In the genomic region with DNA sequence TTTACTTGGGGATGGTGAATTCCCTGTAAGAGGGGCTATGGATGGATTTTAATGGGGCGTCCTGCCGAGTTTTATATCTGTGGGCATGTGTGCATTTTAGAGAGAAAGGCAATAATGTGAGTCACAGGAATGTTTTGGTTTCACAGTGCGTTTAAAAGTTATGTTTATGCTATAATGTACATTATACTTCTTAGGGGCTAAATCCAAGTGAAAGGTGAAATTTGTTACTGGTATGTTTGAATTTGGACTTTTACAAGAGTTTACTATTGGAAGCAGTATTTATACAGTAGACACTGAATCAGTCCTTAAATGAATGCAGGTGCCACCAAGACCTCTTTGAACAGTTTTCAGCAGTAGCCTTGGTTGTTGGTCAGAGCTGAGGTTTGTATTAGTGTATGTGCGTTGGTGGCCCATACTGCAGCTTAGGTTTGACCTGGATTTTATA, we compare ENCODE assay signal across 1 cellular context.
TF ChIP-seq lines count a peak whose summit lies in the region.

No MANE protein-coding gene starts in this region.

TF ChIP-seq in HEK293, 187 proteins besides CTCF, POLR2A, EP300 and RAD21 (continues in another document):
- TF ChIP-seq ZBTB48 (tag by site-specific recombination; IDR thresholded peaks at IDR 0.05): no peak
- TF ChIP-seq ZIC2 (tag by site-specific recombination; IDR thresholded peaks at IDR 0.05): peak; percentile 70
- TF ChIP-seq, protein P1, sequence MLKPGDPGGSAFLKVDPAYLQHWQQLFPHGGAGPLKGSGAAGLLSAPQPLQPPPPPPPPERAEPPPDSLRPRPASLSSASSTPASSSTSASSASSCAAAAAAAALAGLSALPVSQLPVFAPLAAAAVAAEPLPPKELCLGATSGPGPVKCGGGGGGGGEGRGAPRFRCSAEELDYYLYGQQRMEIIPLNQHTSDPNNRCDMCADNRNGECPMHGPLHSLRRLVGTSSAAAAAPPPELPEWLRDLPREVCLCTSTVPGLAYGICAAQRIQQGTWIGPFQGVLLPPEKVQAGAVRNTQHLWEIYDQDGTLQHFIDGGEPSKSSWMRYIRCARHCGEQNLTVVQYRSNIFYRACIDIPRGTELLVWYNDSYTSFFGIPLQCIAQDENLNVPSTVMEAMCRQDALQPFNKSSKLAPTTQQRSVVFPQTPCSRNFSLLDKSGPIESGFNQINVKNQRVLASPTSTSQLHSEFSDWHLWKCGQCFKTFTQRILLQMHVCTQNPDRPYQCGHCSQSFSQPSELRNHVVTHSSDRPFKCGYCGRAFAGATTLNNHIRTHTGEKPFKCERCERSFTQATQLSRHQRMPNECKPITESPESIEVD (tag by site-specific recombination; IDR thresholded peaks at IDR 0.05): peak; percentile 99
- no peak for TF ChIP-seq ZNF311 (tag by site-specific recombination; IDR thresholded peaks at IDR 0.05; ENCODE audit: borderline replicate concordance)
- TF ChIP-seq MZF1 (tag by site-specific recombination; IDR thresholded peaks at IDR 0.05; ENCODE audit: borderline replicate concordance): 0 out of 2 replicates have a peak, but pooled peaks have one; percentile 41
- no peak for TF ChIP-seq ZNF416 (tag by site-specific recombination; IDR thresholded peaks at IDR 0.05)
- TF ChIP-seq ZNF350 (tag by site-specific recombination; IDR thresholded peaks at IDR 0.05): no peak
- TF ChIP-seq ZNF184 (tag by site-specific recombination; IDR thresholded peaks at IDR 0.05): no peak
- TF ChIP-seq ZNF2 (tag by site-specific recombination; IDR thresholded peaks at IDR 0.05): no peak; the same call in 1 of the 2 replicates
- no peak for TF ChIP-seq ZNF600 (tag by site-specific recombination; IDR thresholded peaks at IDR 0.05)
- no peak for TF ChIP-seq ZNF658 (tag by site-specific recombination; IDR thresholded peaks at IDR 0.05)
- TF ChIP-seq ZNF239 (tag by site-specific recombination; IDR thresholded peaks at IDR 0.05): no peak
- no peak for TF ChIP-seq ZFHX2 (tag by site-specific recombination; conservative IDR thresholded peaks at IDR 0.05)
- TF ChIP-seq SP3 (tag by site-specific recombination; IDR thresholded peaks at IDR 0.05): no peak
- TF ChIP-seq ZNF10 (tag by site-specific recombination; IDR thresholded peaks at IDR 0.05): no peak
- TF ChIP-seq, protein P2, sequence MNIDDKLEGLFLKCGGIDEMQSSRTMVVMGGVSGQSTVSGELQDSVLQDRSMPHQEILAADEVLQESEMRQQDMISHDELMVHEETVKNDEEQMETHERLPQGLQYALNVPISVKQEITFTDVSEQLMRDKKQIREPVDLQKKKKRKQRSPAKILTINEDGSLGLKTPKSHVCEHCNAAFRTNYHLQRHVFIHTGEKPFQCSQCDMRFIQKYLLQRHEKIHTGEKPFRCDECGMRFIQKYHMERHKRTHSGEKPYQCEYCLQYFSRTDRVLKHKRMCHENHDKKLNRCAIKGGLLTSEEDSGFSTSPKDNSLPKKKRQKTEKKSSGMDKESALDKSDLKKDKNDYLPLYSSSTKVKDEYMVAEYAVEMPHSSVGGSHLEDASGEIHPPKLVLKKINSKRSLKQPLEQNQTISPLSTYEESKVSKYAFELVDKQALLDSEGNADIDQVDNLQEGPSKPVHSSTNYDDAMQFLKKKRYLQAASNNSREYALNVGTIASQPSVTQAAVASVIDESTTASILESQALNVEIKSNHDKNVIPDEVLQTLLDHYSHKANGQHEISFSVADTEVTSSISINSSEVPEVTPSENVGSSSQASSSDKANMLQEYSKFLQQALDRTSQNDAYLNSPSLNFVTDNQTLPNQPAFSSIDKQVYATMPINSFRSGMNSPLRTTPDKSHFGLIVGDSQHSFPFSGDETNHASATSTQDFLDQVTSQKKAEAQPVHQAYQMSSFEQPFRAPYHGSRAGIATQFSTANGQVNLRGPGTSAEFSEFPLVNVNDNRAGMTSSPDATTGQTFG (tag by site-specific recombination; IDR thresholded peaks at IDR 0.05; ENCODE audit: borderline replicate concordance): no peak
- TF ChIP-seq ZBTB7A (tag by site-specific recombination; IDR thresholded peaks at IDR 0.05; ENCODE audit: low read depth): no peak
- TF ChIP-seq HOXD13 (CRISPR knock-in tag; IDR thresholded peaks at IDR 0.05; ENCODE audit: borderline replicate concordance): no peak
- TF ChIP-seq ZNF501 (tag by site-specific recombination; IDR thresholded peaks at IDR 0.05): no peak
- no peak for TF ChIP-seq ZNF791 (tag by site-specific recombination; IDR thresholded peaks at IDR 0.05)
- TF ChIP-seq, protein P3, sequence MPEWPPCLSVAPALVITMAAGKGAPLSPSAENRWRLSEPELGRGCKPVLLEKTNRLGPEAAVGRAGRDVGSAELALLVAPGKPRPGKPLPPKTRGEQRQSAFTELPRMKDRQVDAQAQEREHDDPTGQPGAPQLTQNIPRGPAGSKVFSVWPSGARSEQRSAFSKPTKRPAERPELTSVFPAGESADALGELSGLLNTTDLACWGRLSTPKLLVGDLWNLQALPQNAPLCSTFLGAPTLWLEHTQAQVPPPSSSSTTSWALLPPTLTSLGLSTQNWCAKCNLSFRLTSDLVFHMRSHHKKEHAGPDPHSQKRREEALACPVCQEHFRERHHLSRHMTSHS (tag by site-specific recombination; IDR thresholded peaks at IDR 0.05): no peak
- TF ChIP-seq ZNF302 (tag by site-specific recombination; IDR thresholded peaks at IDR 0.05; ENCODE audit: low read depth): no peak
- no peak for TF ChIP-seq ZNF366 (tag by site-specific recombination; conservative IDR thresholded peaks at IDR 0.05)
- no peak for TF ChIP-seq ZNF548 (tag by site-specific recombination; IDR thresholded peaks at IDR 0.05)
- TF ChIP-seq ZNF544 (tag by site-specific recombination; IDR thresholded peaks at IDR 0.05): no peak
- TF ChIP-seq, protein P4, sequence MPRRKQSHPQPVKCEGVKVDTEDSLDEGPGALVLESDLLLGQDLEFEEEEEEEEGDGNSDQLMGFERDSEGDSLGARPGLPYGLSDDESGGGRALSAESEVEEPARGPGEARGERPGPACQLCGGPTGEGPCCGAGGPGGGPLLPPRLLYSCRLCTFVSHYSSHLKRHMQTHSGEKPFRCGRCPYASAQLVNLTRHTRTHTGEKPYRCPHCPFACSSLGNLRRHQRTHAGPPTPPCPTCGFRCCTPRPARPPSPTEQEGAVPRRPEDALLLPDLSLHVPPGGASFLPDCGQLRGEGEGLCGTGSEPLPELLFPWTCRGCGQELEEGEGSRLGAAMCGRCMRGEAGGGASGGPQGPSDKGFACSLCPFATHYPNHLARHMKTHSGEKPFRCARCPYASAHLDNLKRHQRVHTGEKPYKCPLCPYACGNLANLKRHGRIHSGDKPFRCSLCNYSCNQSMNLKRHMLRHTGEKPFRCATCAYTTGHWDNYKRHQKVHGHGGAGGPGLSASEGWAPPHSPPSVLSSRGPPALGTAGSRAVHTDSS (tag by site-specific recombination; IDR thresholded peaks at IDR 0.05): no peak
- TF ChIP-seq ZEB2 (tag by site-specific recombination; IDR thresholded peaks at IDR 0.05): no peak
- TF ChIP-seq ZFP37 (tag by site-specific recombination; IDR thresholded peaks at IDR 0.05): no peak
- TF ChIP-seq KLF1 (tag by site-specific recombination; IDR thresholded peaks at IDR 0.05): no peak
- TF ChIP-seq, protein P5, sequence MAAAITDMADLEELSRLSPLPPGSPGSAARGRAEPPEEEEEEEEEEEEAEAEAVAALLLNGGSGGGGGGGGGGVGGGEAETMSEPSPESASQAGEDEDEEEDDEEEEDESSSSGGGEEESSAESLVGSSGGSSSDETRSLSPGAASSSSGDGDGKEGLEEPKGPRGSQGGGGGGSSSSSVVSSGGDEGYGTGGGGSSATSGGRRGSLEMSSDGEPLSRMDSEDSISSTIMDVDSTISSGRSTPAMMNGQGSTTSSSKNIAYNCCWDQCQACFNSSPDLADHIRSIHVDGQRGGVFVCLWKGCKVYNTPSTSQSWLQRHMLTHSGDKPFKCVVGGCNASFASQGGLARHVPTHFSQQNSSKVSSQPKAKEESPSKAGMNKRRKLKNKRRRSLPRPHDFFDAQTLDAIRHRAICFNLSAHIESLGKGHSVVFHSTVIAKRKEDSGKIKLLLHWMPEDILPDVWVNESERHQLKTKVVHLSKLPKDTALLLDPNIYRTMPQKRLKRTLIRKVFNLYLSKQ (tag by site-specific recombination; IDR thresholded peaks at IDR 0.05; ENCODE audit: borderline replicate concordance): no peak
- no peak for TF ChIP-seq ZNF248 (tag by site-specific recombination; IDR thresholded peaks at IDR 0.05)
- TF ChIP-seq ZNF37A (tag by site-specific recombination; IDR thresholded peaks at IDR 0.05): no peak
- no peak for TF ChIP-seq ZNF660 (tag by site-specific recombination; IDR thresholded peaks at IDR 0.05)
- no peak for TF ChIP-seq SETDB1 (IDR thresholded peaks at IDR 0.05; ENCODE audit: insufficient read length, low read length)
- no peak for TF ChIP-seq HOXC10 (CRISPR knock-in tag; IDR thresholded peaks at IDR 0.05)
- TF ChIP-seq, protein P6, sequence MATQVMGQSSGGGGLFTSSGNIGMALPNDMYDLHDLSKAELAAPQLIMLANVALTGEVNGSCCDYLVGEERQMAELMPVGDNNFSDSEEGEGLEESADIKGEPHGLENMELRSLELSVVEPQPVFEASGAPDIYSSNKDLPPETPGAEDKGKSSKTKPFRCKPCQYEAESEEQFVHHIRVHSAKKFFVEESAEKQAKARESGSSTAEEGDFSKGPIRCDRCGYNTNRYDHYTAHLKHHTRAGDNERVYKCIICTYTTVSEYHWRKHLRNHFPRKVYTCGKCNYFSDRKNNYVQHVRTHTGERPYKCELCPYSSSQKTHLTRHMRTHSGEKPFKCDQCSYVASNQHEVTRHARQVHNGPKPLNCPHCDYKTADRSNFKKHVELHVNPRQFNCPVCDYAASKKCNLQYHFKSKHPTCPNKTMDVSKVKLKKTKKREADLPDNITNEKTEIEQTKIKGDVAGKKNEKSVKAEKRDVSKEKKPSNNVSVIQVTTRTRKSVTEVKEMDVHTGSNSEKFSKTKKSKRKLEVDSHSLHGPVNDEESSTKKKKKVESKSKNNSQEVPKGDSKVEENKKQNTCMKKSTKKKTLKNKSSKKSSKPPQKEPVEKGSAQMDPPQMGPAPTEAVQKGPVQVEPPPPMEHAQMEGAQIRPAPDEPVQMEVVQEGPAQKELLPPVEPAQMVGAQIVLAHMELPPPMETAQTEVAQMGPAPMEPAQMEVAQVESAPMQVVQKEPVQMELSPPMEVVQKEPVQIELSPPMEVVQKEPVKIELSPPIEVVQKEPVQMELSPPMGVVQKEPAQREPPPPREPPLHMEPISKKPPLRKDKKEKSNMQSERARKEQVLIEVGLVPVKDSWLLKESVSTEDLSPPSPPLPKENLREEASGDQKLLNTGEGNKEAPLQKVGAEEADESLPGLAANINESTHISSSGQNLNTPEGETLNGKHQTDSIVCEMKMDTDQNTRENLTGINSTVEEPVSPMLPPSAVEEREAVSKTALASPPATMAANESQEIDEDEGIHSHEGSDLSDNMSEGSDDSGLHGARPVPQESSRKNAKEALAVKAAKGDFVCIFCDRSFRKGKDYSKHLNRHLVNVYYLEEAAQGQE (tag by site-specific recombination; IDR thresholded peaks at IDR 0.05): no peak
- TF ChIP-seq ZNF677 (tag by site-specific recombination; IDR thresholded peaks at IDR 0.05): no peak
- TF ChIP-seq, protein P7, sequence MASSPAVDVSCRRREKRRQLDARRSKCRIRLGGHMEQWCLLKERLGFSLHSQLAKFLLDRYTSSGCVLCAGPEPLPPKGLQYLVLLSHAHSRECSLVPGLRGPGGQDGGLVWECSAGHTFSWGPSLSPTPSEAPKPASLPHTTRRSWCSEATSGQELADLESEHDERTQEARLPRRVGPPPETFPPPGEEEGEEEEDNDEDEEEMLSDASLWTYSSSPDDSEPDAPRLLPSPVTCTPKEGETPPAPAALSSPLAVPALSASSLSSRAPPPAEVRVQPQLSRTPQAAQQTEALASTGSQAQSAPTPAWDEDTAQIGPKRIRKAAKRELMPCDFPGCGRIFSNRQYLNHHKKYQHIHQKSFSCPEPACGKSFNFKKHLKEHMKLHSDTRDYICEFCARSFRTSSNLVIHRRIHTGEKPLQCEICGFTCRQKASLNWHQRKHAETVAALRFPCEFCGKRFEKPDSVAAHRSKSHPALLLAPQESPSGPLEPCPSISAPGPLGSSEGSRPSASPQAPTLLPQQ (tag by site-specific recombination; IDR thresholded peaks at IDR 0.05): no peak
- no peak for TF ChIP-seq SALL2 (tag by site-specific recombination; IDR thresholded peaks at IDR 0.05; ENCODE audit: borderline replicate concordance)
- TF ChIP-seq SP2 (tag by site-specific recombination; IDR thresholded peaks at IDR 0.05): no peak
- TF ChIP-seq, protein P8, sequence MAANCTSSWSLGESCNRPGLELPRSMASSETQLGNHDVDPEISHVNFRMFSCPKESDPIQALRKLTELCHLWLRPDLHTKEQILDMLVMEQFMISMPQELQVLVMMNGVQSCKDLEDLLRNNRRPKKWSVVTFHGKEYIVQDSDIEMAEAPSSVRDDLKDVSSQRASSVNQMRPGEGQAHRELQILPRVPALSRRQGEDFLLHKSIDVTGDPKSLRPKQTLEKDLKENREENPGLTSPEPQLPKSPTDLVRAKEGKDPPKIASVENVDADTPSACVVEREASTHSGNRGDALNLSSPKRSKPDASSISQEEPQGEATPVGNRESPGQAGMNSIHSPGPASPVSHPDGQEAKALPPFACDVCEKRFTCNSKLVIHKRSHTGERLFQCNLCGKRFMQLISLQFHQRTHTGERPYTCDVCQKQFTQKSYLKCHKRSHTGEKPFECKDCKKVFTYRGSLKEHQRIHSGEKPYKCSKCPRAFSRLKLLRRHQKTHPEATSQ (tag by site-specific recombination; IDR thresholded peaks at IDR 0.05): no peak
- TF ChIP-seq, protein P9, sequence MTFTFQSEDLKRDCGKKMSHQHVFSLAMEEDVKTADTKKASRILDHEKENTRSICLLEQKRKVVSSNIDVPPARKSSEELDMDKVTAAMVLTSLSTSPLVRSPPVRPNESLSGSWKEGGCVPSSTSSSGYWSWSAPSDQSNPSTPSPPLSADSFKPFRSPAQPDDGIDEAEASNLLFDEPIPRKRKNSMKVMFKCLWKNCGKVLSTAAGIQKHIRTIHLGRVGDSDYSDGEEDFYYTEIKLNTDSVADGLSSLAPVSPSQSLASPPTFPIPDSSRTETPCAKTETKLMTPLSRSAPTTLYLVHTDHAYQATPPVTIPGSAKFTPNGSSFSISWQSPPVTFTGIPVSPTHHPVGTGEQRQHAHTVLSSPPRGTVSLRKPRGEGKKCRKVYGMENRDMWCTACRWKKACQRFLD (tag by site-specific recombination; IDR thresholded peaks at IDR 0.05): no peak
- TF ChIP-seq, protein P10, sequence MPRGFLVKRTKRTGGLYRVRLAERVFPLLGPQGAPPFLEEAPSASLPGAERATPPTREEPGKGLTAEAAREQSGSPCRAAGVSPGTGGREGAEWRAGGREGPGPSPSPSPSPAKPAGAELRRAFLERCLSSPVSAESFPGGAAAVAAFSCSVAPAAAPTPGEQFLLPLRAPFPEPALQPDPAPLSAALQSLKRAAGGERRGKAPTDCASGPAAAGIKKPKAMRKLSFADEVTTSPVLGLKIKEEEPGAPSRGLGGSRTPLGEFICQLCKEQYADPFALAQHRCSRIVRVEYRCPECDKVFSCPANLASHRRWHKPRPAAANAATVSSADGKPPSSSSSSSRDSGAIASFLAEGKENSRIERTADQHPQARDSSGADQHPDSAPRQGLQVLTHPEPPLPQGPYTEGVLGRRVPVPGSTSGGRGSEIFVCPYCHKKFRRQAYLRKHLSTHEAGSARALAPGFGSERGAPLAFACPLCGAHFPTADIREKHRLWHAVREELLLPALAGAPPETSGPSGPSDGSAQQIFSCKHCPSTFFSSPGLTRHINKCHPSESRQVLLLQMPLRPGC (tag by site-specific recombination; IDR thresholded peaks at IDR 0.05): 0 out of 2 replicates have a peak, but pooled peaks have one; percentile 26
- peak; percentile 72 for TF ChIP-seq ZNF596 (tag by site-specific recombination; IDR thresholded peaks at IDR 0.05)
- TF ChIP-seq GLIS1 (tag by site-specific recombination; IDR thresholded peaks at IDR 0.05): no peak
- no peak for TF ChIP-seq ZNF621 (tag by site-specific recombination; IDR thresholded peaks at IDR 0.05)
- no peak for TF ChIP-seq ZNF76 (tag by site-specific recombination; IDR thresholded peaks at IDR 0.05; ENCODE audit: borderline replicate concordance, low read depth)
- TF ChIP-seq ZNF341 (tag by site-specific recombination; IDR thresholded peaks at IDR 0.05; ENCODE audit: low read depth): no peak
- TF ChIP-seq ZNF24 (tag by site-specific recombination; IDR thresholded peaks at IDR 0.05): no peak
